20 cellular contexts compared by ENCODE assay signal in genomic region chr14:95439881-95440280, GRCh38.
A peak's percentile ranks its signal among the peaks of the same experiment; 100 is the strongest.
DNase-seq lines count a peak whose midpoint lies in the region; ATAC-seq, FAIRE-seq and TF ChIP-seq lines count a peak whose summit lies in the region.
"Had no signal": no experiment of that assay in that cellular context is flagged by ENCODE, and none has a peak within 500 bp of the region (broad histone marks: within the 10 kb centered on the region; RNA-seq: fewer than 3 reads in every experiment).

No MANE protein-coding gene starts in this region.

- no peak overlapping the region for H2BK120ac ChIP-seq in H1 (replicated peaks; ENCODE audit: low read depth, low read length)

- H3K23me2 ChIP-seq in H1 (ENCODE audit: low read depth, low read length): no peaks in the 10 kb centered on the region

- H3K56ac ChIP-seq in H1 (replicated peaks; ENCODE audit: insufficient read length, low read depth, low read length): no peak overlapping the region

- no peak overlapping the region for H2BK5ac ChIP-seq in H1 (ENCODE audit: low read depth, low read length)

- H3K9ac ChIP-seq in SK-N-SH: no peak overlapping the region
- H3K9ac ChIP-seq in H1 (replicated peaks in 1 of 4; ENCODE audit: extremely low read depth in 1 of 4, low read depth in 3 of 4, low read length in 3 of 4): no peak overlapping the region

- ATAC-seq in SK-N-SH treated with all-trans-retinoic acid at 6 μM for 48 hours (no peak), GM21447 (IDR thresholded peaks at IDR 0.05; ENCODE audit: unreplicated experiment) (no peak)

- no peak overlapping the region for H2AFZ ChIP-seq in SK-N-SH (ENCODE audit: low read depth)
- no peak overlapping the region for H2AFZ ChIP-seq in H1 (ENCODE audit: low read length)

- WGBS in SK-N-SH (ENCODE audit: low lambda C conversion rate): 98% methylated on average over 8 of the region's 14 CpGs
- 96% methylated on average over 13 of the region's 14 CpGs; no CpG with 5 or more reads in 1 of the 2 experiments for WGBS in H1 (ENCODE audit: extremely low coverage in 1 of 2, insufficient coverage in 1 of 2, insufficient read length in 1 of 2, insufficient replicate concordance in 2 of 2, low coverage in 1 of 2, low lambda C conversion rate in 2 of 2, missing lambda C conversion rate in 1 of 2), 2 experiments

- TF ChIP-seq RAD21 in SK-N-SH (IDR thresholded peaks at IDR 0.05; ENCODE audit: low read length): no peak
- TF ChIP-seq RAD21 in H1 (IDR thresholded peaks at IDR 0.05 in 1 of 2, conservative IDR thresholded peaks at IDR 0.05 in 1 of 2; ENCODE audit: low read depth in 2 of 2, low read length in 2 of 2): no peak

- H3K4me2 ChIP-seq in SK-N-SH (peak overlapping the region; percentile 49; the same call in 1 of the 2 replicates), H1 (ENCODE audit: insufficient read depth in 1 of 2, low read depth in 2 of 2, low read length in 2 of 2) (no peak overlapping the region)

- no peaks in the 10 kb centered on the region for H3K9me2 ChIP-seq in SK-N-SH

- H3K36me3 ChIP-seq in SK-N-SH (replicated peaks in 1 of 2; ENCODE audit: control insufficient read depth in 1 of 2, insufficient read depth in 2 of 2, low read length in 1 of 2): peaks cover 0 to 7% of the 10 kb centered on the region in 2 experiments
- no peaks in the 10 kb centered on the region for H3K36me3 ChIP-seq in H1 (ENCODE audit: control insufficient read depth in 2 of 4, insufficient read depth in 4 of 4, low read length in 3 of 4)
- peaks cover 32 to 77% of the 10 kb centered on the region in 2 donors for H3K36me3 ChIP-seq in ascending aorta

- H3F3A ChIP-seq in SK-N-SH (replicated peaks; ENCODE audit: insufficient read depth): peaks cover 8% of the 10 kb centered on the region

- H3K4me1 ChIP-seq in SK-N-SH (ENCODE audit: control insufficient read depth in 1 of 2, insufficient read depth in 2 of 2, low read depth in 1 of 2, low read length in 1 of 2): peaks cover 0 to 34% of the 10 kb centered on the region in 2 experiments; a peak in 3 of 4 replicates
- H3K4me1 ChIP-seq in H1 (replicated peaks in 1 of 4; ENCODE audit: control insufficient read depth in 3 of 4, insufficient read depth in 4 of 4, low read length in 3 of 4): no peaks in the 10 kb centered on the region
- H3K4me1 ChIP-seq in ascending aorta: no peaks in the 10 kb centered on the region

- H4K20me1 ChIP-seq in SK-N-SH (ENCODE audit: insufficient read depth) (no peaks in the 10 kb centered on the region), H1 (replicated peaks in 1 of 2; ENCODE audit: control insufficient read depth in 1 of 2, insufficient read depth in 2 of 2, low read length in 2 of 2) (no peaks in the 10 kb centered on the region)

- H3K14ac ChIP-seq in H1 (ENCODE audit: insufficient read length): no peak overlapping the region

- no peak for TF ChIP-seq POLR2A in H1 (IDR thresholded peaks at IDR 0.05; ENCODE audit: control extremely low read depth in 1 of 2, low read depth in 2 of 2, low read length in 2 of 2)

- H3K4me3 ChIP-seq in SK-N-SH (ENCODE audit: low read depth in 2 of 2, low read length in 1 of 2) (no peak overlapping the region), H1 (ENCODE audit: extremely low read depth in 1 of 4, insufficient read depth in 2 of 4, low read depth in 3 of 4, low read length in 4 of 4) (no peak overlapping the region), ascending aorta (no peak overlapping the region)

- no peak for FAIRE-seq in H1 (lab: Jason Lieb, UNC)
- FAIRE-seq: A204.1, GM12891, GM18507 had no signal

- H3K27ac ChIP-seq in SK-N-SH (ENCODE audit: low read depth in 2 of 2, low read length in 1 of 2): peak overlapping the region; percentile 69 to 79; a peak in 3 of 4 replicates
- H3K27ac ChIP-seq in H1 (ENCODE audit: low read depth, low read length): no peak overlapping the region
- no peak overlapping the region for H3K27ac ChIP-seq in ascending aorta
- H3K27ac ChIP-seq: 22Rv1 had no signal

- no peak overlapping the region for H4K5ac ChIP-seq in H1 (ENCODE audit: insufficient read length, low read depth, low read length)

- TF ChIP-seq CTCF in SK-N-SH (IDR thresholded peaks at IDR 0.05) (no peak), H1 (IDR thresholded peaks at IDR 0.05; ENCODE audit: control extremely low read depth in 1 of 3, insufficient read depth in 1 of 3, low read depth in 1 of 3, low read length in 3 of 3) (no peak), ascending aorta (IDR thresholded peaks at IDR 0.05) (no peak)

- CTCF ChIA-PET in SK-N-SH (lab: Yijun Ruan, JAX) (interaction anchor here (0.7 to 9.8 kb wide), 4 partner anchors 8 to 749 kb away, joined by 3 to 254 read pairs (median 10); partner anchors contain the start of gene GLRX5), H1 (lab: Charles Lee; ENCODE audit: partially characterized antibody) (interaction anchor here (1.2 to 6.0 kb wide), 5 partner anchors 9 to 87 kb away, joined by 5 to 100 read pairs (median 7); no protein-coding TSS in a partner anchor)

- H3K9me3 ChIP-seq in SK-N-SH (0 out of 2 replicates have a peak, but pooled peaks cover 3% of the 10 kb centered on the region), H1 (ENCODE audit: insufficient read depth in 2 of 2, low read depth in 1 of 2, low read length in 1 of 2) (no peaks in the 10 kb centered on the region), ascending aorta (no peaks in the 10 kb centered on the region)

- no peak overlapping the region for H2BK20ac ChIP-seq in H1 (ENCODE audit: low read length)

- POLR2A ChIA-PET in SK-N-SH (lab: Yijun Ruan, JAX): interaction anchor here (0.9 to 1.5 kb wide), 3 partner anchors 80 to 282 kb away, joined by 3 to 5 read pairs (median 4); no protein-coding TSS in a partner anchor
- POLR2A ChIA-PET in H1 (lab: Charles Lee; ENCODE audit: partially characterized antibody): no interaction called here

- intact Hi-C loops in posterior vena cava (cut with DNase I): loop anchor here in 1 of 2 donors (5.0 kb wide), 1 partner anchor 87 kb away; no protein-coding TSS in a partner anchor
- intact Hi-C loops in ascending aorta (cut with DNase I): loop anchor here (10.0 kb wide), 1 partner anchor 555 kb away; no protein-coding TSS in a partner anchor

- H3K18ac ChIP-seq in H1 (ENCODE audit: extremely low read depth, low read length): no peak overlapping the region

- no peaks in the 10 kb centered on the region for H3K79me1 ChIP-seq in H1 (ENCODE audit: low read depth, low read length)

- H4K91ac ChIP-seq in H1 (replicated peaks; ENCODE audit: insufficient read length, low read length): no peak overlapping the region

- H3K23ac ChIP-seq in H1 (ENCODE audit: insufficient read length): no peak overlapping the region

- no peak overlapping the region for H2AK5ac ChIP-seq in H1 (ENCODE audit: low read depth, low read length)

- H3K79me2 ChIP-seq in SK-N-SH (ENCODE audit: insufficient read depth): no peaks in the 10 kb centered on the region
- no peaks in the 10 kb centered on the region for H3K79me2 ChIP-seq in H1 (ENCODE audit: control insufficient read depth in 1 of 2, insufficient read depth in 2 of 2, low read length in 2 of 2)

- DNase-seq in SK-N-SH (no peak), H1 (ENCODE audit: low read depth in 1 of 2, low spot score in 2 of 2) (no peak), posterior vena cava (ENCODE audit: low spot score) (peak; percentile 57), ascending aorta (ENCODE audit: low spot score in 2 of 2) (no peak)
- DNase-seq: C1 segment of cervical spinal cord; Calu3; CD4-positive, alpha-beta memory T cell; COR-L47; DMS53; DMS79 treated with DMSO at 0.1 percent for 48 hours; GF-D8; GOT3; H7; HCEC 1CT had no signal

- TF ChIP-seq EP300 in SK-N-SH (IDR thresholded peaks at IDR 0.05; ENCODE audit: borderline replicate concordance in 1 of 2, low read depth in 1 of 2, low read length in 1 of 2) (no peak), H1 (IDR thresholded peaks at IDR 0.05; ENCODE audit: borderline replicate concordance in 1 of 2, low read depth in 2 of 2, low read length in 2 of 2) (no peak)

- H3K4ac ChIP-seq in H1 (replicated peaks; ENCODE audit: insufficient read length, low read depth, low read length): no peak overlapping the region

- H3K27me3 ChIP-seq in SK-N-SH (ENCODE audit: insufficient read depth) (no peaks in the 10 kb centered on the region), H1 (replicated peaks in 1 of 4; ENCODE audit: control insufficient read depth in 3 of 4, extremely low read depth in 1 of 4, insufficient read depth in 3 of 4, low read length in 3 of 4) (no peaks in the 10 kb centered on the region), ascending aorta (no peaks in the 10 kb centered on the region)

- H2BK15ac ChIP-seq in H1 (ENCODE audit: low read length): no peak overlapping the region

- peak overlapping the region; percentile 4; the same call in 1 of the 2 replicates for H4K8ac ChIP-seq in H1 (ENCODE audit: extremely low read depth, insufficient read depth, low read length)

- H2BK12ac ChIP-seq in H1 (ENCODE audit: low read depth, low read length): no peak overlapping the region

TF ChIP-seq in SK-N-SH, 30 proteins besides CTCF, POLR2A, EP300 and RAD21:
- TF ChIP-seq MAX (IDR thresholded peaks at IDR 0.05; ENCODE audit: low read depth): no peak

TF ChIP-seq in SK-N-SH treated with all-trans-retinoic acid at 6 μM for 48 hours, 23 proteins besides CTCF, POLR2A, EP300 and RAD21 (continues in another document):
- no peak for TF ChIP-seq RARB (CRISPR knock-in tag; IDR thresholded peaks at IDR 0.05)

TF ChIP-seq in H1, 55 proteins besides CTCF, POLR2A, EP300 and RAD21:
- TF ChIP-seq CREB1 (IDR thresholded peaks at IDR 0.05) (no peak), RNF2 (IDR thresholded peaks at IDR 0.05; ENCODE audit: borderline replicate concordance, low read depth, low read length, missing control alignments, poor library complexity, severe bottlenecking) (no peak), CBX5 (IDR thresholded peaks at IDR 0.05; ENCODE audit: low read depth, low read length) (no peak), RBBP5 (IDR thresholded peaks at IDR 0.05; ENCODE audit: borderline replicate concordance, low read depth, low read length) (no peak), SAP30 (IDR thresholded peaks at IDR 0.05; ENCODE audit: insufficient read depth, insufficient replicate concordance, low read length) (no peak), MAFK (IDR thresholded peaks at IDR 0.05; ENCODE audit: low read depth, low read length) (no peak), PHF8 (conservative IDR thresholded peaks at IDR 0.05; ENCODE audit: low read depth, low read length) (no peak), TCF12 (IDR thresholded peaks at IDR 0.05; ENCODE audit: low read depth, low read length) (no peak)

Comparison
In these comparisons a context has a peak if more than half of its experiments do, and no peak if none do; other contexts are left out.
1. H3K27ac ChIP-seq: peak in SK-N-SH (2 of 2); none in H1 (single experiment) and ascending aorta (0 of 2).